In the genomic region with DNA sequence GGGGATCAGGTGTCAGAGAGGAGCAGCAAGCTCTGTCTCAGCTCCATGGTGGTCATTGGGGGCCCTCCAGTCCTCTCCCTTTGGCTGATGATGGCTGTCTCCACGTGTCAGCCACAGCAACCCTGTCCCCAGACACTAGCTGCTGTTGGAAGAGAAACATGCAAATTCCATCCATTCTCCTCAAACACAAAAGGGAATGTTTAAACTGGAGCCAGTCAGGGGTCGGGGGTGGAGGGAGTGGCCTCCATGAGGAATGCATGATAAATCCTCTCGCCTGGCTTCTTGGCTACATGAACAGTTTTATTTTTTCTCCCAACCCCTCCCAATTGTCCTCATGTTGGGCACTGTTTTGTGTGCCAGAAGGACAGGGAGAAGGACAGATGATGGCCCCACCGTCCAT, we compare ENCODE assay signal across 19 cellular contexts.
A peak's percentile ranks its signal among the peaks of the same experiment; 100 is the strongest.
DNase-seq lines count a peak whose midpoint lies in the region; ATAC-seq and TF ChIP-seq lines count a peak whose summit lies in the region.
"Had no signal": no experiment of that assay in that cellular context is flagged by ENCODE, and none has a peak within 500 bp of the region (broad histone marks: within the 10 kb centered on the region; RNA-seq: fewer than 3 reads in every experiment).

No MANE protein-coding gene starts in this region.

- no peak for TF ChIP-seq CTCF in mesothelial cell of epicardium (IDR thresholded peaks at IDR 0.05; ENCODE audit: unreplicated experiment)

- no peaks in the 10 kb centered on the region for H3K9me3 ChIP-seq in BLaER1 treated with 17β-estradiol and CSF1 and Interleukin-3, amounts not matched to agents 10 nM and 100 nM (replicated peaks in 1 of 11)
- H3K9me3 ChIP-seq in HUES64 (ENCODE audit: insufficient read depth, low read depth, low read length) (no peaks in the 10 kb centered on the region), esophagus (ENCODE audit: control insufficient read depth in 2 of 2, insufficient read depth in 1 of 2, low read depth in 1 of 2, low read length in 1 of 2) (peaks cover 0 to 3% of the 10 kb centered on the region in 2 donors)
- H3K9me3 ChIP-seq: A549, SK-N-SH had no signal

- no peak for DNase-seq in mesothelial cell of epicardium (ENCODE audit: low spot score in 2 of 2, unreplicated experiment in 2 of 2)
- no peak for DNase-seq in GOT3 (lab: John Stamatoyannopoulos, UW)
- DNase-seq in activated CD8-positive, alpha-beta T cell treated with anti-CD3 and anti-CD28 coated beads, Interleukin-2, amount 10 ng/mL, durations not matched to agents 7 days and 5 days = no peak
- DNase-seq in GF-D8 (lab: John Stamatoyannopoulos, UW) = no peak
- DNase-seq: DMS153, KG1, NCI-H1048, NCI-H1436 treated with DMSO at 0.1 percent for 48 hours, NCI-H2029 treated with DMSO at 0.1 percent for 48 hours, Right ventricle myocardium superior, SK-N-SH had no signal

- peaks cover 29% of the 10 kb centered on the region for H3K4me1 Mint-ChIP-seq in mesothelial cell of epicardium
- peaks cover 10% of the 10 kb centered on the region for H3K4me1 Mint-ChIP-seq in activated CD8-positive, alpha-beta T cell treated with anti-CD3 and anti-CD28 coated beads, Interleukin-2, amount 10 ng/mL, durations not matched to agents 7 days and 5 days (ENCODE audit: low read depth)

- H3K4me2 ChIP-seq in BLaER1 treated with 17β-estradiol and CSF1 and Interleukin-3, amounts not matched to agents 10 nM and 100 nM = peak overlapping the region in 9 of 11 experiments; percentile 39 to 82 (median 75); a peak in 17 of 22 replicates
- H3K4me2 ChIP-seq: A549, SK-N-SH had no signal

- H4K20me1 ChIP-seq in BLaER1 treated with 17β-estradiol and CSF1 and Interleukin-3, amounts not matched to agents 10 nM and 100 nM = peaks cover 0 to 3% (median 0%) of the 10 kb centered on the region in 11 experiments; a peak in 2 of 22 replicates

- H3K4me1 ChIP-seq in BLaER1 treated with 17β-estradiol and CSF1 and Interleukin-3, amounts not matched to agents 10 nM and 100 nM = peaks cover 9 to 60% (median 46%) of the 10 kb centered on the region in 10 experiments; a peak in 19 of 20 replicates
- H3K4me1 ChIP-seq in HUES64 (ENCODE audit: insufficient read depth, low read length) (peaks cover 13% of the 10 kb centered on the region; the same call in 1 of the 2 replicates), esophagus (ENCODE audit: control insufficient read depth in 2 of 2, insufficient read depth in 2 of 2, low read length in 1 of 2) (peaks cover 0 to 13% of the 10 kb centered on the region in 2 donors)
- H3K4me1 ChIP-seq: A549 had no signal

- H3K27me3 ChIP-seq in BLaER1 treated with 17β-estradiol and CSF1 and Interleukin-3, amounts not matched to agents 10 nM and 100 nM = peaks cover 0 to 21% (median 0%) of the 10 kb centered on the region in 11 experiments; a peak in 5 of 22 replicates
- H3K27me3 ChIP-seq in HUES64 (ENCODE audit: insufficient read depth, low read length) = no peaks in the 10 kb centered on the region; the same call in 1 of the 2 replicates
- no peaks in the 10 kb centered on the region for H3K27me3 ChIP-seq in esophagus (ENCODE audit: control insufficient read depth in 1 of 2, insufficient read depth in 2 of 2, low read length in 2 of 2)

- H3K36me3 ChIP-seq in BLaER1 treated with 17β-estradiol and CSF1 and Interleukin-3, amounts not matched to agents 10 nM and 100 nM = no peaks in the 10 kb centered on the region
- H3K36me3 ChIP-seq in HUES64 (ENCODE audit: insufficient read depth, low read length) = no peaks in the 10 kb centered on the region
- H3K36me3 ChIP-seq in esophagus (ENCODE audit: control insufficient read depth in 2 of 2, insufficient read depth in 2 of 2, low read length in 1 of 2) = no peaks in the 10 kb centered on the region

- CTCF ChIA-PET in activated CD8-positive, alpha-beta T cell treated with anti-CD3 and anti-CD28 coated beads, Interleukin-2, amount 10 ng/mL, durations not matched to agents 7 days and 5 days (lab: Charles Lee) = no interaction called here

- WGBS in HUES64 = 65% methylated on average over 4 of the region's 4 CpGs
- 27 to 31% methylated on average over 4 of the region's 4 CpGs for WGBS in esophagus, 2 donors

- H3K9ac ChIP-seq in BLaER1 treated with 17β-estradiol and CSF1 and Interleukin-3, amounts not matched to agents 10 nM and 100 nM = no peak overlapping the region
- H3K9ac ChIP-seq in HUES64 (ENCODE audit: low read depth, low read length) = no peak overlapping the region
- H3K9ac ChIP-seq: SK-N-SH had no signal

- H3K9me3 Mint-ChIP-seq in mesothelial cell of epicardium = peaks cover 4% of the 10 kb centered on the region
- H3K9me3 Mint-ChIP-seq in activated CD8-positive, alpha-beta T cell treated with anti-CD3 and anti-CD28 coated beads, Interleukin-2, amount 10 ng/mL, durations not matched to agents 7 days and 5 days (ENCODE audit: insufficient read depth) = no peaks in the 10 kb centered on the region

- no peaks in the 10 kb centered on the region for H3K36me3 Mint-ChIP-seq in mesothelial cell of epicardium
- no peaks in the 10 kb centered on the region for H3K36me3 Mint-ChIP-seq in activated CD8-positive, alpha-beta T cell treated with anti-CD3 and anti-CD28 coated beads, Interleukin-2, amount 10 ng/mL, durations not matched to agents 7 days and 5 days (ENCODE audit: low read depth)

- no peak for ATAC-seq in activated CD8-positive, alpha-beta T cell treated with anti-CD3 and anti-CD28 coated beads, Interleukin-2, amount 10 ng/mL, durations not matched to agents 7 days and 5 days
- no peak for ATAC-seq in HG02678 (IDR thresholded peaks at IDR 0.05; ENCODE audit: unreplicated experiment)
- ATAC-seq: A549, HCT116, HepG2 had no signal

- H3K4me3 Mint-ChIP-seq in mesothelial cell of epicardium = no peak overlapping the region
- H3K4me3 Mint-ChIP-seq in activated CD8-positive, alpha-beta T cell treated with anti-CD3 and anti-CD28 coated beads, Interleukin-2, amount 10 ng/mL, durations not matched to agents 7 days and 5 days = no peak overlapping the region

- H3K27ac ChIP-seq in BLaER1 treated with 17β-estradiol and CSF1 and Interleukin-3, amounts not matched to agents 10 nM and 100 nM = peak overlapping the region in 1 of 11 experiments; percentile 79; a peak in 2 of 22 replicates
- H3K27ac ChIP-seq in HUES64 (ENCODE audit: low read depth, low read length) (peak overlapping the region; percentile 20; the same call in 1 of the 2 replicates), esophagus (ENCODE audit: low read depth in 2 of 2, low read length in 1 of 2) (peak overlapping the region; percentile 65 to 69)
- H3K27ac ChIP-seq: A549, C4-2B had no signal

- peaks cover 2% of the 10 kb centered on the region for H3K27me3 Mint-ChIP-seq in mesothelial cell of epicardium (ENCODE audit: low read depth)
- H3K27me3 Mint-ChIP-seq in activated CD8-positive, alpha-beta T cell treated with anti-CD3 and anti-CD28 coated beads, Interleukin-2, amount 10 ng/mL, durations not matched to agents 7 days and 5 days (ENCODE audit: low read depth) = no peaks in the 10 kb centered on the region

- POLR2A ChIA-PET in activated CD8-positive, alpha-beta T cell treated with anti-CD3 and anti-CD28 coated beads, Interleukin-2, amount 10 ng/mL, durations not matched to agents 7 days and 5 days (lab: Charles Lee) = no interaction called here

- H3K27ac Mint-ChIP-seq in mesothelial cell of epicardium = peak overlapping the region; percentile 92
- no peak overlapping the region for H3K27ac Mint-ChIP-seq in activated CD8-positive, alpha-beta T cell treated with anti-CD3 and anti-CD28 coated beads, Interleukin-2, amount 10 ng/mL, durations not matched to agents 7 days and 5 days

- no peak overlapping the region for H3K4me3 ChIP-seq in BLaER1 treated with 17β-estradiol and CSF1 and Interleukin-3, amounts not matched to agents 10 nM and 100 nM
- H3K4me3 ChIP-seq in HUES64 (ENCODE audit: low read length) = no peak overlapping the region
- no peak overlapping the region for H3K4me3 ChIP-seq in esophagus (ENCODE audit: low read depth in 1 of 2, low read length in 2 of 2)
- H3K4me3 ChIP-seq: A549 had no signal
